Comparison of ENCODE assay signal across 9 cellular contexts in the genomic region with DNA sequence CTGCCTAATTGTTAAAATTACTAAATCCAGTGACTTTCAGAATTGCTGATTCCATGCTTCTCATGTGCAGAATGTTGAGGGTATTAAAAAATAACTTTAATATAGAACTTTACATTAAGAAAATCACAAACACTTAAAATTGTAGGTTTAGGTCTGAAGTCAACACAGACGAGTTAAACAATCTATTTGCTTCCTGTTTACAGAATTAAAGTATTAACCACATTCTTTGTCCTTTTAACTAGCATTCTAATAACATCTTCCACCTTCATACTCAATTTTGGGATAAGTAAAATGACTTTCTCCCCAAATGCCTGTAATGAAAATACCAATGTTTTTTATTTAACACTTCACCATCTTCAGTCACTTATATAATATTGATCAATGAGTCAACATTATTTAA. TPM values are rescaled to one million over a fixed set of nuclear protein-coding genes. Genes with fewer than 3 reads are reported as not detected.
A peak's percentile ranks its signal among the peaks of the same experiment; 100 is the strongest.
DNase-seq lines count a peak whose midpoint lies in the region; ATAC-seq, FAIRE-seq and TF ChIP-seq lines count a peak whose summit lies in the region.
"Had no signal": no experiment of that assay in that cellular context is flagged by ENCODE, and none has a peak within 500 bp of the region (broad histone marks: within the 10 kb centered on the region; RNA-seq: fewer than 3 reads in every experiment).

No MANE protein-coding gene starts in this region.

- H3K27me3 ChIP-seq in BJ (ENCODE audit: control insufficient read depth, insufficient read depth, low read length) (no peaks in the 10 kb centered on the region), H1 (replicated peaks in 1 of 4; ENCODE audit: control insufficient read depth in 3 of 4, extremely low read depth in 1 of 4, insufficient read depth in 3 of 4, low read length in 3 of 4) (no peaks in the 10 kb centered on the region)

- H3K9me3 Mint-ChIP-seq in natural killer cell treated with Interleukin-12 subunit alpha and Interleukin-12 subunit beta and Interleukin-15 and Interleukin-18, amount 100 ng/mL, for 72 hours, result no peaks in the 10 kb centered on the region

- H2BK15ac ChIP-seq in H1 (ENCODE audit: low read length), result no peak overlapping the region

- H3K4me3 ChIP-seq in BJ (ENCODE audit: low read depth, low read length) (peak overlapping the region; percentile 92), NB4 (ENCODE audit: low read depth, low read length) (peak overlapping the region; percentile 82), H1 (ENCODE audit: extremely low read depth in 1 of 4, insufficient read depth in 2 of 4, low read depth in 3 of 4, low read length in 4 of 4) (peak overlapping the region in 2 of 4 experiments; percentile 90 to 95; a peak in 3 of 8 replicates)

- H2BK120ac ChIP-seq in H1 (replicated peaks; ENCODE audit: low read depth, low read length), result no peak overlapping the region

- H3K79me2 ChIP-seq in H1 (ENCODE audit: control insufficient read depth in 1 of 2, insufficient read depth in 2 of 2, low read length in 2 of 2), result peaks cover 29 to 85% of the 10 kb centered on the region in 2 experiments

- ATAC-seq in natural killer cell treated with Interleukin-12 subunit alpha and Interleukin-12 subunit beta and Interleukin-15 and Interleukin-18, amount 100 ng/mL, for 72 hours, result no peak
- no peak for ATAC-seq in HG03342 (IDR thresholded peaks at IDR 0.05; ENCODE audit: unreplicated experiment)

- 46% methylated on average over 1 of the region's 1 CpG; no CpG with 5 or more reads in 1 of the 2 experiments for WGBS in H1 (ENCODE audit: extremely low coverage in 1 of 2, insufficient coverage in 1 of 2, insufficient read length in 1 of 2, insufficient replicate concordance in 2 of 2, low coverage in 1 of 2, low lambda C conversion rate in 2 of 2, missing lambda C conversion rate in 1 of 2), 2 experiments

- no peak overlapping the region for H3K14ac ChIP-seq in H1 (ENCODE audit: insufficient read length)

- no peak overlapping the region for H3K18ac ChIP-seq in H1 (ENCODE audit: extremely low read depth, low read length)

- no peak overlapping the region for H3K56ac ChIP-seq in H1 (replicated peaks; ENCODE audit: insufficient read length, low read depth, low read length)

- no peaks in the 10 kb centered on the region for H3K36me3 Mint-ChIP-seq in natural killer cell treated with Interleukin-12 subunit alpha and Interleukin-12 subunit beta and Interleukin-15 and Interleukin-18, amount 100 ng/mL, for 72 hours

- no peak for TF ChIP-seq POLR2A in NB4 (IDR thresholded peaks at IDR 0.05; ENCODE audit: extremely low read depth, insufficient read length)
- TF ChIP-seq POLR2A in H1 (IDR thresholded peaks at IDR 0.05; ENCODE audit: control extremely low read depth in 1 of 2, low read depth in 2 of 2, low read length in 2 of 2), result no peak

- H2BK12ac ChIP-seq in H1 (ENCODE audit: low read depth, low read length), result no peak overlapping the region

- peaks cover 7% of the 10 kb centered on the region for H3K23me2 ChIP-seq in H1 (ENCODE audit: low read depth, low read length)

- no peak overlapping the region for H2AFZ ChIP-seq in H1 (ENCODE audit: low read length)

- H2BK5ac ChIP-seq in H1 (ENCODE audit: low read depth, low read length), result no peak overlapping the region

- TF ChIP-seq EP300 in H1 (IDR thresholded peaks at IDR 0.05; ENCODE audit: borderline replicate concordance in 1 of 2, low read depth in 2 of 2, low read length in 2 of 2), result no peak

- no peak for FAIRE-seq in H1 (lab: Jason Lieb, UNC)

- CTCF ChIA-PET in BJ (lab: Yijun Ruan, JAX), result interaction anchor here (1.2 to 1.7 kb wide), 5 partner anchors 14 to 53 kb away, joined by 3 to 7 read pairs (median 4); no protein-coding TSS in a partner anchor
- CTCF ChIA-PET in H1 (lab: Charles Lee; ENCODE audit: partially characterized antibody), result interaction anchor here (0.6 to 1.1 kb wide), 3 partner anchors 19 to 54 kb away, joined by 3 read pairs; no protein-coding TSS in a partner anchor

- no peak overlapping the region for H4K91ac ChIP-seq in H1 (replicated peaks; ENCODE audit: insufficient read length, low read length)

- H3K4ac ChIP-seq in H1 (replicated peaks; ENCODE audit: insufficient read length, low read depth, low read length), result no peak overlapping the region

- peaks cover 62 to 75% of the 10 kb centered on the region in 2 donors for H3K4me1 Mint-ChIP-seq in natural killer cell treated with Interleukin-12 subunit alpha and Interleukin-12 subunit beta and Interleukin-15 and Interleukin-18, amount 100 ng/mL, for 72 hours (ENCODE audit: low read depth in 2 of 2)

- H2BK20ac ChIP-seq in H1 (ENCODE audit: low read length), result no peak overlapping the region

- peaks cover 0 to 27% (median 11%) of the 10 kb centered on the region in 4 experiments; a peak in 5 of 7 replicates for H3K4me1 ChIP-seq in H1 (replicated peaks in 1 of 4; ENCODE audit: control insufficient read depth in 3 of 4, insufficient read depth in 4 of 4, low read length in 3 of 4)

- peak overlapping the region; percentile 60 to 84 for H3K27ac Mint-ChIP-seq in natural killer cell treated with Interleukin-12 subunit alpha and Interleukin-12 subunit beta and Interleukin-15 and Interleukin-18, amount 100 ng/mL, for 72 hours

- H3K4me2 ChIP-seq in H1 (ENCODE audit: insufficient read depth in 1 of 2, low read depth in 2 of 2, low read length in 2 of 2), result peak overlapping the region; percentile 35 to 84

- no peaks in the 10 kb centered on the region for H3K36me3 ChIP-seq in BJ (ENCODE audit: control insufficient read depth, insufficient read depth, low read length)
- peaks cover 0 to 4% (median 0%) of the 10 kb centered on the region in 4 experiments; a peak in 1 of 8 replicates for H3K36me3 ChIP-seq in H1 (ENCODE audit: control insufficient read depth in 2 of 4, insufficient read depth in 4 of 4, low read length in 3 of 4)

- DNase-seq in BJ (ENCODE audit: low read depth) (no peak), NB4 (ENCODE audit: low read depth) (no peak), H1 (ENCODE audit: low read depth in 1 of 2, low spot score in 2 of 2) (no peak), COR-L47 (lab: John Stamatoyannopoulos, UW) (no peak), RPMI8226 (no peak), mucosa of gallbladder (ENCODE audit: low spot score) (no peak)
- no peak for DNase-seq in natural killer cell treated with Interleukin-12 subunit alpha and Interleukin-12 subunit beta and Interleukin-15 and Interleukin-18, amount 100 ng/mL, for 72 hours (ENCODE audit: low spot score)
- DNase-seq: NCI-H1436 treated with DMSO at 0.1 percent for 48 hours had no signal

- peaks cover 0 to 11% of the 10 kb centered on the region in 2 experiments for H4K20me1 ChIP-seq in H1 (replicated peaks in 1 of 2; ENCODE audit: control insufficient read depth in 1 of 2, insufficient read depth in 2 of 2, low read length in 2 of 2)

- H3K23ac ChIP-seq in H1 (ENCODE audit: insufficient read length), result no peak overlapping the region

- H4K8ac ChIP-seq in H1 (ENCODE audit: extremely low read depth, insufficient read depth, low read length), result no peak overlapping the region

- no peak overlapping the region for H3K27ac ChIP-seq in H1 (ENCODE audit: low read depth, low read length)

- POLR2A ChIA-PET in BJ (lab: Charles Lee), result no interaction called here
- POLR2A ChIA-PET in H1 (lab: Charles Lee; ENCODE audit: partially characterized antibody), result interaction anchor here (1.0 to 4.8 kb wide), 8 partner anchors 8 to 173 kb away, joined by 3 to 26 read pairs (median 6); no protein-coding TSS in a partner anchor

- no peak for TF ChIP-seq RAD21 in H1 (IDR thresholded peaks at IDR 0.05 in 1 of 2, conservative IDR thresholded peaks at IDR 0.05 in 1 of 2; ENCODE audit: low read depth in 2 of 2, low read length in 2 of 2)

- H3K79me1 ChIP-seq in H1 (ENCODE audit: low read depth, low read length), result no peaks in the 10 kb centered on the region

- peak overlapping the region; percentile 82 for H3K4me3 Mint-ChIP-seq in natural killer cell treated with Interleukin-12 subunit alpha and Interleukin-12 subunit beta and Interleukin-15 and Interleukin-18, amount 100 ng/mL, for 72 hours

- no peak overlapping the region for H2AK5ac ChIP-seq in H1 (ENCODE audit: low read depth, low read length)

- H3K27me3 Mint-ChIP-seq in natural killer cell treated with Interleukin-12 subunit alpha and Interleukin-12 subunit beta and Interleukin-15 and Interleukin-18, amount 100 ng/mL, for 72 hours, result no peaks in the 10 kb centered on the region

- no peaks in the 10 kb centered on the region for H3K9me3 ChIP-seq in H1 (ENCODE audit: insufficient read depth in 2 of 2, low read depth in 1 of 2, low read length in 1 of 2)

- no peak for TF ChIP-seq CTCF in BJ (IDR thresholded peaks at IDR 0.05; ENCODE audit: insufficient read depth, low read depth, low read length)
- no peak for TF ChIP-seq CTCF in NB4 (IDR thresholded peaks at IDR 0.05; ENCODE audit: low read depth, low read length)
- no peak for TF ChIP-seq CTCF in H1 (IDR thresholded peaks at IDR 0.05; ENCODE audit: control extremely low read depth in 1 of 3, insufficient read depth in 1 of 3, low read depth in 1 of 3, low read length in 3 of 3)

- H4K5ac ChIP-seq in H1 (ENCODE audit: insufficient read length, low read depth, low read length), result no peak overlapping the region

- H3K9ac ChIP-seq in H1 (replicated peaks in 1 of 4; ENCODE audit: extremely low read depth in 1 of 4, low read depth in 3 of 4, low read length in 3 of 4), result no peak overlapping the region

TF ChIP-seq in H1, 55 proteins besides CTCF, POLR2A, EP300 and RAD21 (continues in another document):
- TF ChIP-seq NANOG (IDR thresholded peaks at IDR 0.05; ENCODE audit: insufficient read depth, low read depth, low read length, poor library complexity, severe bottlenecking) (no peak), SRF (IDR thresholded peaks at IDR 0.05; ENCODE audit: low read depth, low read length) (no peak), CREB1 (IDR thresholded peaks at IDR 0.05) (no peak), CHD1 (IDR thresholded peaks at IDR 0.05; ENCODE audit: low read depth, low read length) (no peak), CBX5 (IDR thresholded peaks at IDR 0.05; ENCODE audit: low read depth, low read length) (no peak), GABPA (IDR thresholded peaks at IDR 0.05; ENCODE audit: borderline replicate concordance, insufficient read depth, low read length) (no peak)

RNA-seq across cellular contexts. Expression of a gene that starts 2.2 kb away (rescaled TPM):
- 824 and 2,036 TPM in 2 replicates for polyA plus RNA-seq in BJ (2011; rRNA removed)
- 503 and 585 TPM in 2 replicates for polyA minus RNA-seq in BJ (2011; rRNA and poly(A)+ RNA removed)
- total RNA-seq in H1 (2021; fragmentation: NEBNext Ultra II Directional; extraction: Animal tissue kit (Norgen Biotek cat#: 25700)), result 282 and 321 TPM in 2 replicates
- 57.1 and 82.7 TPM in 2 replicates for polyA plus RNA-seq in H1 (2011; rRNA removed)
- polyA plus RNA-seq in H1 (2011; cell fraction: cytosol; rRNA removed), result 151 TPM
- 32.8 TPM for polyA plus RNA-seq in H1 (2011; cell fraction: nucleus; rRNA removed)
- polyA plus RNA-seq in H1 (2012, experiment 1 of 2), result 119 to 215 TPM (median 141 TPM) in 4 replicates
- polyA plus RNA-seq in H1 (2012, experiment 2 of 2), result 15.1 TPM
- 579 TPM for polyA plus RNA-seq in H1 (2013, experiment 1 of 2)
- 609 TPM for polyA plus RNA-seq in H1 (2013, experiment 2 of 2)
- polyA minus RNA-seq in H1 (2011; rRNA and poly(A)+ RNA removed), result 93.1 and 146 TPM in 2 replicates
- polyA minus RNA-seq in H1 (2011; cell fraction: cytosol; rRNA and poly(A)+ RNA removed), result 99.0 TPM
- polyA minus RNA-seq in H1 (2011; cell fraction: nucleus; rRNA and poly(A)+ RNA removed), result 131 TPM
- 100 to 1,000 TPM; 101 to 119 TPM for total RNA-seq in natural killer cell treated with Interleukin-12 subunit alpha and Interleukin-12 subunit beta and Interleukin-15 and Interleukin-18, amount 100 ng/mL, for 72 hours
- 596 TPM for total RNA-seq in mucosa of gallbladder
